Comparison of ENCODE assay signal across 35 cellular contexts in genomic region chr6:16212276-16212675, GRCh38. TPM values are rescaled to one million over a fixed set of nuclear protein-coding genes. Genes with fewer than 3 reads are reported as not detected.
DNase-seq lines count a peak whose midpoint lies in the region; ATAC-seq and TF ChIP-seq lines count a peak whose summit lies in the region.
"Had no signal": no experiment of that assay in that cellular context is flagged by ENCODE, and none has a peak within 500 bp of the region (broad histone marks: within the 10 kb centered on the region; RNA-seq: fewer than 3 reads in every experiment).

No MANE protein-coding gene starts in this region.

- H3K36me3 Mint-ChIP-seq in activated CD8-positive, alpha-beta memory T cell treated with anti-CD3 and anti-CD28 coated beads, Interleukin-2, amount 10 ng/mL, durations not matched to agents 7 days and 5 days, result no peaks in the 10 kb centered on the region
- no peaks in the 10 kb centered on the region for H3K36me3 Mint-ChIP-seq in osteocyte (ENCODE audit: unreplicated experiment)
- H3K36me3 Mint-ChIP-seq: CD4-positive, alpha-beta memory T cell; CD4-positive, CD25-positive, alpha-beta regulatory T cell; CD8-positive, alpha-beta memory T cell; CD8-positive, alpha-beta T cell had no signal

- H2AK5ac ChIP-seq in trophoblast cell (ENCODE audit: low read length), result no peak overlapping the region

- H3K9ac ChIP-seq in trophoblast cell (ENCODE audit: low read length), result no peak overlapping the region
- H3K9ac ChIP-seq: BLaER1; BLaER1 treated with 17β-estradiol and CSF1 and Interleukin-3, amounts not matched to agents 10 nM and 100 nM had no signal

- CTCF ChIA-PET in activated CD8-positive, alpha-beta memory T cell treated with anti-CD3 and anti-CD28 coated beads, Interleukin-2, amount 10 ng/mL, durations not matched to agents 7 days and 5 days (lab: Charles Lee), result no interaction called here

- peaks cover 64% of the 10 kb centered on the region for H3K27me3 Mint-ChIP-seq in activated CD8-positive, alpha-beta memory T cell treated with anti-CD3 and anti-CD28 coated beads, Interleukin-2, amount 10 ng/mL, durations not matched to agents 7 days and 5 days
- no peaks in the 10 kb centered on the region for H3K27me3 Mint-ChIP-seq in osteocyte (ENCODE audit: unreplicated experiment)

- H2BK5ac ChIP-seq in trophoblast cell (ENCODE audit: low read depth, low read length, poor library complexity), result no peak overlapping the region

- no peak for TF ChIP-seq POLR2A in spleen (IDR thresholded peaks at IDR 0.05)

- no peak overlapping the region for H2BK120ac ChIP-seq in trophoblast cell (ENCODE audit: insufficient read depth, low read length, poor library complexity)

- no peak overlapping the region for H3K4me3 Mint-ChIP-seq in activated CD8-positive, alpha-beta memory T cell treated with anti-CD3 and anti-CD28 coated beads, Interleukin-2, amount 10 ng/mL, durations not matched to agents 7 days and 5 days
- H3K4me3 Mint-ChIP-seq in osteocyte (ENCODE audit: unreplicated experiment), result no peak overlapping the region
- H3K4me3 Mint-ChIP-seq: B cell; CD14-positive monocyte; CD4-positive, alpha-beta memory T cell; CD4-positive, alpha-beta T cell; CD4-positive, CD25-positive, alpha-beta regulatory T cell; CD8-positive, alpha-beta memory T cell; CD8-positive, alpha-beta T cell had no signal

- no peak overlapping the region for H3K4ac ChIP-seq in trophoblast cell (ENCODE audit: low read depth, low read length)

- TF ChIP-seq CTCF in right atrium auricular region (IDR thresholded peaks at IDR 0.05), result no peak
- no peak for TF ChIP-seq CTCF in osteocyte (IDR thresholded peaks at IDR 0.05)
- no peak for TF ChIP-seq CTCF in spleen (IDR thresholded peaks at IDR 0.05 in 8 of 11, conservative IDR thresholded peaks at IDR 0.05 in 3 of 11)

- H3K27me3 ChIP-seq in right atrium auricular region (no peaks in the 10 kb centered on the region), trophoblast cell (ENCODE audit: insufficient read depth, low read length) (no peaks in the 10 kb centered on the region), spleen (replicated peaks in 1 of 7) (peaks cover 0 to 42% (median 7%) of the 10 kb centered on the region in 7 donors)
- H3K27me3 ChIP-seq: BLaER1; BLaER1 treated with 17β-estradiol and CSF1 and Interleukin-3, amounts not matched to agents 10 nM and 100 nM had no signal

- no peaks in the 10 kb centered on the region for H3K79me2 ChIP-seq in trophoblast cell (ENCODE audit: control insufficient read depth, insufficient read depth, low read length, poor library complexity)

- H3K27ac ChIP-seq in right atrium auricular region (no peak overlapping the region), trophoblast cell (ENCODE audit: low read depth, low read length) (no peak overlapping the region), spleen (no peak overlapping the region)
- H3K27ac ChIP-seq: 22Rv1; A549; BLaER1; BLaER1 treated with 17β-estradiol and CSF1 and Interleukin-3, amounts not matched to agents 10 nM and 100 nM; C4-2B had no signal

- H3K36me3 ChIP-seq in right atrium auricular region, result no peaks in the 10 kb centered on the region
- no peaks in the 10 kb centered on the region for H3K36me3 ChIP-seq in trophoblast cell (ENCODE audit: control insufficient read depth in 1 of 2, insufficient read depth in 2 of 2, low read length in 2 of 2)
- no peaks in the 10 kb centered on the region for H3K36me3 ChIP-seq in spleen
- H3K36me3 ChIP-seq: BE2C; BLaER1; BLaER1 treated with 17β-estradiol and CSF1 and Interleukin-3, amounts not matched to agents 10 nM and 100 nM had no signal

- H3K27ac Mint-ChIP-seq in activated CD8-positive, alpha-beta memory T cell treated with anti-CD3 and anti-CD28 coated beads, Interleukin-2, amount 10 ng/mL, durations not matched to agents 7 days and 5 days, result no peak overlapping the region
- no peak overlapping the region for H3K27ac Mint-ChIP-seq in osteocyte (ENCODE audit: unreplicated experiment)
- H3K27ac Mint-ChIP-seq: B cell; CD14-positive monocyte; CD4-positive, alpha-beta memory T cell; CD4-positive, alpha-beta T cell; CD4-positive, CD25-positive, alpha-beta regulatory T cell; CD8-positive, alpha-beta memory T cell; CD8-positive, alpha-beta T cell had no signal

- no peak for ATAC-seq in activated CD8-positive, alpha-beta memory T cell treated with anti-CD3 and anti-CD28 coated beads, Interleukin-2, amount 10 ng/mL, durations not matched to agents 7 days and 5 days
- ATAC-seq in GM19395 (IDR thresholded peaks at IDR 0.05; ENCODE audit: unreplicated experiment), result no peak
- ATAC-seq: A549; CD8-positive, alpha-beta T cell had no signal

- H3K79me1 ChIP-seq in trophoblast cell (ENCODE audit: low read length), result peaks cover 10% of the 10 kb centered on the region

- H4K91ac ChIP-seq in trophoblast cell (ENCODE audit: low read depth, low read length), result no peak overlapping the region

- no peak overlapping the region for H2BK12ac ChIP-seq in trophoblast cell (ENCODE audit: low read length)

- H3K14ac ChIP-seq in trophoblast cell (ENCODE audit: low read length), result no peak overlapping the region

- no CpG with 5 or more reads among the region's 4 CpGs for WGBS in trophoblast cell (ENCODE audit: extremely low coverage, insufficient coverage, insufficient read length)
- WGBS in spleen, 5 donors, result 78 to 96% (median 94%) methylated on average over 4 of the region's 4 CpGs

- no peaks in the 10 kb centered on the region for H3K9me3 ChIP-seq in right atrium auricular region
- H3K9me3 ChIP-seq in trophoblast cell (ENCODE audit: insufficient read depth, low read depth, low read length), result no peaks in the 10 kb centered on the region
- H3K9me3 ChIP-seq in spleen, result no peaks in the 10 kb centered on the region
- H3K9me3 ChIP-seq: A549, BE2C, Caco-2 had no signal

- no peaks in the 10 kb centered on the region for H3K9me3 Mint-ChIP-seq in activated CD8-positive, alpha-beta memory T cell treated with anti-CD3 and anti-CD28 coated beads, Interleukin-2, amount 10 ng/mL, durations not matched to agents 7 days and 5 days (ENCODE audit: low read depth)
- no peaks in the 10 kb centered on the region for H3K9me3 Mint-ChIP-seq in osteocyte (ENCODE audit: unreplicated experiment)
- H3K9me3 Mint-ChIP-seq: CD4-positive, alpha-beta memory T cell; CD4-positive, alpha-beta T cell; CD4-positive, CD25-positive, alpha-beta regulatory T cell; CD8-positive, alpha-beta memory T cell; CD8-positive, alpha-beta T cell had no signal

- no peak overlapping the region for H4K12ac ChIP-seq in trophoblast cell (ENCODE audit: low read depth, low read length)

- H3K4me2 ChIP-seq in trophoblast cell (ENCODE audit: low read length), result no peak overlapping the region
- H3K4me2 ChIP-seq: A549; BLaER1; BLaER1 treated with 17β-estradiol and CSF1 and Interleukin-3, amounts not matched to agents 10 nM and 100 nM had no signal

- no peak overlapping the region for H3K23ac ChIP-seq in trophoblast cell (ENCODE audit: low read length)

- no peak overlapping the region for H3K4me3 ChIP-seq in right atrium auricular region
- H3K4me3 ChIP-seq in trophoblast cell (ENCODE audit: low read depth, low read length), result no peak overlapping the region
- no peak overlapping the region for H3K4me3 ChIP-seq in spleen
- H3K4me3 ChIP-seq: A549; BLaER1; BLaER1 treated with 17β-estradiol and CSF1 and Interleukin-3, amounts not matched to agents 10 nM and 100 nM had no signal

- no peak overlapping the region for H3K18ac ChIP-seq in trophoblast cell (ENCODE audit: low read length)

- peak; percentile 11 for DNase-seq in activated CD8-positive, alpha-beta memory T cell treated with anti-CD3 and anti-CD28 coated beads for 24 hours
- no peak for DNase-seq in activated CD8-positive, alpha-beta memory T cell treated with anti-CD3 and anti-CD28 coated beads, Interleukin-2, amount 10 ng/mL, durations not matched to agents 7 days and 5 days
- DNase-seq in right atrium auricular region (ENCODE audit: low spot score) (peak; percentile 2), cardiac septum (ENCODE audit: low spot score) (no peak), osteocyte (ENCODE audit: extremely low spot score, unreplicated experiment) (peak; percentile 32), trophoblast cell (peak; percentile 54 to 86), spleen (no peak)
- DNase-seq: 8988T; ACHN; AML-193; BE2C; C1 segment of cervical spinal cord; Caco-2; Calu3; CD4-positive, alpha-beta memory T cell; CD4-positive, alpha-beta T cell; CD4-positive, CD25-positive, alpha-beta regulatory T cell; CD8-positive, alpha-beta memory T cell; CD8-positive, alpha-beta T cell; COR-L47; DMS 273 treated with DMSO at 0.1 percent for 48 hours; DMS153; DMS53; DMS79; DMS79 treated with DMSO at 0.1 percent for 48 hours; DND-41; EL had no signal

- H3K4me1 ChIP-seq in right atrium auricular region (peaks cover 0 to 22% of the 10 kb centered on the region in 2 donors), trophoblast cell (ENCODE audit: control insufficient read depth in 1 of 2, insufficient read depth in 2 of 2, low read length in 2 of 2) (peaks cover 3 to 4% of the 10 kb centered on the region in 2 experiments), spleen (peaks cover 0 to 26% (median 14%) of the 10 kb centered on the region in 6 donors)
- H3K4me1 ChIP-seq: A549, BE2C, Caco-2 had no signal

- peaks cover 17% of the 10 kb centered on the region for H3K4me1 Mint-ChIP-seq in activated CD8-positive, alpha-beta memory T cell treated with anti-CD3 and anti-CD28 coated beads, Interleukin-2, amount 10 ng/mL, durations not matched to agents 7 days and 5 days
- peaks cover 17% of the 10 kb centered on the region for H3K4me1 Mint-ChIP-seq in osteocyte (ENCODE audit: unreplicated experiment)
- H3K4me1 Mint-ChIP-seq: CD4-positive, alpha-beta memory T cell; CD4-positive, CD25-positive, alpha-beta regulatory T cell; CD8-positive, alpha-beta memory T cell had no signal

- intact Hi-C loops in cardiac septum (cut with DNase I) (no loop called here), spleen (cut with DNase I; ENCODE audit: low total_unique reads) (no loop called here)

- no peak overlapping the region for H2AFZ ChIP-seq in trophoblast cell (ENCODE audit: insufficient read depth, low read length, poor library complexity)

- no peak overlapping the region for H4K8ac ChIP-seq in trophoblast cell (ENCODE audit: low read depth, low read length)

RNA-seq across cellular contexts. Expression of gene GMPR, which starts 26.1 kb away (rescaled TPM):
- total RNA-seq in activated CD8-positive, alpha-beta memory T cell treated with anti-CD3 and anti-CD28 coated beads, Interleukin-2, amount 10 ng/mL, durations not matched to agents 7 days and 5 days, result 10 to 100 TPM; 11.8 to 13.1 TPM
- 10 to 100 TPM; 70.1 to 89.5 TPM for total RNA-seq in right atrium auricular region
- total RNA-seq in cardiac septum, result 71.0 TPM
- 7.7 and 7.8 TPM in 2 replicates for total RNA-seq in osteocyte
- polyA plus RNA-seq in trophoblast cell (2013), result 17.5 and 17.8 TPM in 2 replicates
- 10 to 100 TPM in 6 of 7 donors, 1 to 10 TPM in 1; 9.6 to 37.4 (median 14.0) TPM for total RNA-seq in spleen
- polyA plus RNA-seq in spleen, result 10 to 100 TPM in 1 of 3 donors, 1 to 10 TPM in 2; 5.4 to 16.3 (median 6.6) TPM
- total RNA-seq: B cell; CD4-positive, alpha-beta memory T cell had no signal

Comparison
In these comparisons a context has a peak if more than half of its experiments do, and no peak if none do; other contexts are left out.
1. DNase-seq: peak in activated CD8-positive, alpha-beta memory T cell treated with anti-CD3 and anti-CD28 coated beads for 24 hours (single experiment), right atrium auricular region (single experiment), osteocyte (single experiment) and trophoblast cell (2 of 2); none in activated CD8-positive, alpha-beta memory T cell treated with anti-CD3 and anti-CD28 coated beads, Interleukin-2, amount 10 ng/mL, durations not matched to agents 7 days and 5 days (single experiment), cardiac septum (single experiment) and spleen (single experiment).